Comparison of ENCODE assay signal across 13 cellular contexts in genomic region chr9:94277029-94277428, GRCh38. TPM values are rescaled to one million over a fixed set of nuclear protein-coding genes. Genes with fewer than 3 reads are reported as not detected.
"Had no signal": no experiment of that assay in that cellular context is flagged by ENCODE, and none has a peak within 500 bp of the region (broad histone marks: within the 10 kb centered on the region; RNA-seq: fewer than 3 reads in every experiment).

No MANE protein-coding gene starts in this region.

RNA-seq across cellular contexts. Expression of gene NUTM2F, which starts 51.4 kb away (rescaled TPM):
- total RNA-seq: activated CD4-positive, alpha-beta memory T cell treated with anti-CD3 and anti-CD28 coated beads, Interleukin-2, amount 10 ng/mL, durations not matched to agents 7 days and 5 days; activated CD4-positive, alpha-beta T cell treated with anti-CD3 and anti-CD28 coated beads, Interleukin-2, amount 10 ng/mL, durations not matched to agents 7 days and 5 days; activated T-helper 17 cell treated with anti-CD3 and anti-CD28 coated beads, Interleukin-2, amount 50 U/mL, for 72 hours; astrocyte; bronchial epithelial cell; cardiac septum; dermis microvascular lymphatic vessel endothelial cell; esophagus muscularis mucosa; foreskin keratinocyte; gastrocnemius medialis; heart left ventricle; T-helper 17 cell had no signal
- polyA plus RNA-seq: adipose tissue, foreskin keratinocyte, heart left ventricle had no signal
